In genomic region chr3:183895296-183895695, GRCh38 we compare ENCODE assay signal across 8 cellular contexts. TPM values are rescaled to one million over a fixed set of nuclear protein-coding genes. Genes with fewer than 3 reads are reported as not detected.
DNase-seq lines count a peak whose midpoint lies in the region; ATAC-seq and TF ChIP-seq lines count a peak whose summit lies in the region.

No MANE protein-coding gene starts in this region.

- TF ChIP-seq RAD21 in HCT116 (IDR thresholded peaks at IDR 0.05; ENCODE audit: low read depth), result peak; percentile 92

- DNase-seq in DMS153 (lab: John Stamatoyannopoulos, UW) (peak; percentile 14), HCT116 (ENCODE audit: low read depth, low spot score) (peak; percentile 38), NCI-H526 (lab: John Stamatoyannopoulos, UW) (peak; percentile 25 to 64), glutamatergic neuron (no peak), renal cortical epithelial cell (ENCODE audit: low read depth) (peak; percentile 54)
- DNase-seq in activated T-cell treated with anti-CD3 and anti-CD28 coated beads, Interleukin-2, amount 50 U/mL, for 72 hours, result peak; percentile 27 to 41

- no peak overlapping the region for H3K9ac ChIP-seq in HCT116 (ENCODE audit: low read length)

- H3K27ac ChIP-seq in HCT116 (ENCODE audit: low read depth, low read length), result no peak overlapping the region

- no peaks in the 10 kb centered on the region for H3K9me3 Mint-ChIP-seq in activated T-cell treated with anti-CD3 and anti-CD28 coated beads, Interleukin-2, amount 50 U/mL, for 72 hours
- peaks cover 11% of the 10 kb centered on the region for H3K9me3 Mint-ChIP-seq in glutamatergic neuron (ENCODE audit: unreplicated experiment)

- no peak for TF ChIP-seq POLR2A in HCT116 (IDR thresholded peaks at IDR 0.05; ENCODE audit: borderline replicate concordance, extremely low read depth, insufficient read depth, insufficient read length)

- no peak overlapping the region for H3K4me2 ChIP-seq in HCT116 (ENCODE audit: low read length)

- peak; percentile 76 for ATAC-seq in HCT116
- peak; percentile 63 to 68 for ATAC-seq in activated T-cell treated with anti-CD3 and anti-CD28 coated beads, Interleukin-2, amount 50 U/mL, for 72 hours (replicated peaks in 1 of 2)
- no peak for ATAC-seq in HG03432 (IDR thresholded peaks at IDR 0.05; ENCODE audit: unreplicated experiment)
- no peak for ATAC-seq in GM18519 (IDR thresholded peaks at IDR 0.05; ENCODE audit: low FRiP score, unreplicated experiment)

- H3K9me2 ChIP-seq in HCT116 (ENCODE audit: insufficient read depth), result no peaks in the 10 kb centered on the region

- CTCF ChIA-PET in HCT116 (lab: Charles Lee), result interaction anchor here (0.7 to 3.3 kb wide), 25 partner anchors 9 to 885 kb away, joined by 3 to 21 read pairs (median 4); partner anchors contain the start of genes ABCC5, DVL3, EEF1AKMT4 and PARL

- H3K4me1 ChIP-seq in HCT116 (ENCODE audit: control insufficient read depth in 1 of 2, insufficient read depth in 2 of 2, low read length in 2 of 2), result no peaks in the 10 kb centered on the region

- no peaks in the 10 kb centered on the region for H3K36me3 Mint-ChIP-seq in activated T-cell treated with anti-CD3 and anti-CD28 coated beads, Interleukin-2, amount 50 U/mL, for 72 hours (ENCODE audit: insufficient read depth in 2 of 2)
- no peaks in the 10 kb centered on the region for H3K36me3 Mint-ChIP-seq in glutamatergic neuron (ENCODE audit: unreplicated experiment)

- no peak overlapping the region for H3K4me3 Mint-ChIP-seq in activated T-cell treated with anti-CD3 and anti-CD28 coated beads, Interleukin-2, amount 50 U/mL, for 72 hours
- H3K4me3 Mint-ChIP-seq in glutamatergic neuron (ENCODE audit: unreplicated experiment), result peak overlapping the region; percentile 5

- H3K27me3 ChIP-seq in HCT116 (ENCODE audit: insufficient read depth, low read length), result no peaks in the 10 kb centered on the region

- no peak overlapping the region for H3K4me3 ChIP-seq in HCT116 (replicated peaks in 1 of 2; ENCODE audit: low read depth in 1 of 2, low read length in 2 of 2)

- H3K27ac Mint-ChIP-seq in activated T-cell treated with anti-CD3 and anti-CD28 coated beads, Interleukin-2, amount 50 U/mL, for 72 hours, result no peak overlapping the region
- peak overlapping the region; percentile 48 for H3K27ac Mint-ChIP-seq in glutamatergic neuron (ENCODE audit: unreplicated experiment)

- intact Hi-C loops in HCT116 (cut with micrococcal nuclease), result loop anchor here (1.0 to 5.0 kb wide), 4 partner anchors 122 to 647 kb away; partner anchors contain the start of gene ABCC5

- POLR2A ChIA-PET in HCT116 (lab: Charles Lee), result interaction anchor here (0.6 to 1.5 kb wide), 3 partner anchors 11 to 351 kb away, joined by 3 to 4 read pairs (median 3); partner anchors contain the start of gene PARL

- peaks cover 12% of the 10 kb centered on the region for H3K27me3 Mint-ChIP-seq in activated T-cell treated with anti-CD3 and anti-CD28 coated beads, Interleukin-2, amount 50 U/mL, for 72 hours (ENCODE audit: low read depth)
- peaks cover 3% of the 10 kb centered on the region for H3K27me3 Mint-ChIP-seq in glutamatergic neuron (ENCODE audit: unreplicated experiment)

- BruUV-seq in HCT116 (replicated peaks; lab: Mats Ljungman, UMichigan), result no TSS peak

- H3K9me3 ChIP-seq in HCT116 (ENCODE audit: control insufficient read depth in 1 of 2, insufficient read depth in 1 of 2, low read depth in 1 of 2, low read length in 2 of 2), result no peaks in the 10 kb centered on the region

- peak overlapping the region; percentile 71 for H2AFZ ChIP-seq in HCT116 (ENCODE audit: low read depth, low read length, poor library complexity, severe bottlenecking)

- RAD21 ChIA-PET in HCT116 (lab: Charles Lee; ENCODE audit: low non-redundant PET in 1 of 2, low total read pairs in 2 of 2, uncharacterized antibody in 2 of 2, unreplicated experiment in 2 of 2), result interaction anchor here (0.6 to 1.0 kb wide), 6 partner anchors 9 to 430 kb away, joined by 3 to 6 read pairs (median 4); no protein-coding TSS in a partner anchor

- no peaks in the 10 kb centered on the region for H3K79me2 ChIP-seq in HCT116 (ENCODE audit: insufficient read depth, low read length)

- peaks cover 4% of the 10 kb centered on the region for H3K4me1 Mint-ChIP-seq in activated T-cell treated with anti-CD3 and anti-CD28 coated beads, Interleukin-2, amount 50 U/mL, for 72 hours (ENCODE audit: low read depth)
- peaks cover 26% of the 10 kb centered on the region for H3K4me1 Mint-ChIP-seq in glutamatergic neuron (ENCODE audit: low read depth, unreplicated experiment)

- no peaks in the 10 kb centered on the region for H4K20me1 ChIP-seq in HCT116 (ENCODE audit: insufficient read depth)

- TF ChIP-seq CTCF in HCT116 (IDR thresholded peaks at IDR 0.05 in 2 of 3, conservative IDR thresholded peaks at IDR 0.05 in 1 of 3; ENCODE audit: borderline replicate concordance in 1 of 3, insufficient read depth in 1 of 3, low read depth in 2 of 3, low read length in 2 of 3), result peak; percentile 77 to 84 (median 82)
- peak; percentile 80 for TF ChIP-seq CTCF in glutamatergic neuron (IDR thresholded peaks at IDR 0.05; ENCODE audit: partially characterized antibody, unreplicated experiment)

- no peaks in the 10 kb centered on the region for H3K36me3 ChIP-seq in HCT116 (ENCODE audit: control insufficient read depth in 1 of 2, insufficient read depth in 2 of 2, low read length in 2 of 2)

TF ChIP-seq in HCT116, 20 proteins besides CTCF, POLR2A, EP300 and RAD21:
- TF ChIP-seq YY1 (IDR thresholded peaks at IDR 0.05; ENCODE audit: extremely low read depth, insufficient replicate concordance, low read depth, low read length) (no peak), ZFX (IDR thresholded peaks at IDR 0.05) (no peak), POLR2AphosphoS5 (IDR thresholded peaks at IDR 0.05; ENCODE audit: low read depth, low read length) (no peak), SRF (IDR thresholded peaks at IDR 0.05; ENCODE audit: low read depth) (no peak), SP1 (IDR thresholded peaks at IDR 0.05; ENCODE audit: low read depth) (no peak)

RNA-seq across cellular contexts. Expression of gene PARL, which starts 10.6 kb away (rescaled TPM):
- 69.7 TPM for total RNA-seq in HCT116 (2021; ENCODE audit: unreplicated experiment)
- 44.9 and 51.5 TPM in 2 replicates for polyA plus RNA-seq in HCT116 (2012)
- total RNA-seq in activated T-cell treated with anti-CD3 and anti-CD28 coated beads, Interleukin-2, amount 50 U/mL, for 72 hours, result 10 to 100 TPM; 77.3 to 92.3 TPM
- 58.5 TPM for total RNA-seq in glutamatergic neuron (ENCODE audit: unreplicated experiment)
- total RNA-seq in renal cortical epithelial cell, result 43.7 and 53.5 TPM in 2 replicates

Comparison
In these comparisons a context has a peak if more than half of its experiments do, and no peak if none do; other contexts are left out.
1. ATAC-seq: peak in HCT116 (single experiment) and activated T-cell treated with anti-CD3 and anti-CD28 coated beads, Interleukin-2, amount 50 U/mL, for 72 hours (2 of 2); none in HG03432 (single experiment) and GM18519 (single experiment).